In the genomic region with DNA sequence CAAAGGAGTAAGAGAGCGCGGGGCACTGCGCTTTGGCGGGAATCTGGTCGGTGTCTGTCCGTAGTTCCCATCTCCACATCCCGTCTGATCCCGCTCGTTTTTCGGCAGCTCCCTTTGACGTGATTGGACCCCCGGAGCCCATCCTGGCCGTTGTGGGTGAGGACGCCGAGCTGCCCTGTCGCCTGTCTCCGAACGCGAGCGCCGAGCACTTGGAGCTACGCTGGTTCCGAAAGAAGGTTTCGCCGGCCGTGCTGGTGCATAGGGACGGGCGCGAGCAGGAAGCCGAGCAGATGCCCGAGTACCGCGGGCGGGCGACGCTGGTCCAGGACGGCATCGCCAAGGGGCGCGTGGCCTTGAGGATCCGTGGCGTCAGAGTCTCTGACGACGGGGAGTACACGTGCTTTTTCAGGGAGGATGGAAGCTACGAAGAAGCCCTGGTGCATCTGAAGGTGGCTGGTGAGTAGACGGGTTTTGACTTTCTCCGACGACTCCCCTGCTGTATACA, we compare ENCODE assay signal across 1 cellular context.
TF ChIP-seq lines count a peak whose summit lies in the region.

No MANE protein-coding gene starts in this region.

TF ChIP-seq in HepG2, 621 proteins besides CTCF, POLR2A, EP300 and RAD21 (continues in another document):
- TF ChIP-seq FOSL1 (CRISPR knock-in tag; IDR thresholded peaks at IDR 0.05; ENCODE audit: borderline replicate concordance) (no peak), GLI4 (CRISPR knock-in tag; IDR thresholded peaks at IDR 0.05; ENCODE audit: borderline replicate concordance) (no peak), ZNF143 (CRISPR knock-in tag; IDR thresholded peaks at IDR 0.05) (0 out of 2 replicates have a peak, but pooled peaks have one; percentile 24), PHF21A (CRISPR knock-in tag; IDR thresholded peaks at IDR 0.05) (no peak), CENPX (CRISPR knock-in tag; IDR thresholded peaks at IDR 0.05) (no peak), REL (CRISPR knock-in tag; conservative IDR thresholded peaks at IDR 0.05) (no peak), JUN (CRISPR knock-in tag; IDR thresholded peaks at IDR 0.05) (no peak), ZNF7 (CRISPR knock-in tag; IDR thresholded peaks at IDR 0.05) (no peak), TEAD3 (CRISPR knock-in tag; optimal IDR thresholded peaks at IDR 0.05; ENCODE audit: borderline replicate concordance) (no peak)
- TF ChIP-seq, protein P1, sequence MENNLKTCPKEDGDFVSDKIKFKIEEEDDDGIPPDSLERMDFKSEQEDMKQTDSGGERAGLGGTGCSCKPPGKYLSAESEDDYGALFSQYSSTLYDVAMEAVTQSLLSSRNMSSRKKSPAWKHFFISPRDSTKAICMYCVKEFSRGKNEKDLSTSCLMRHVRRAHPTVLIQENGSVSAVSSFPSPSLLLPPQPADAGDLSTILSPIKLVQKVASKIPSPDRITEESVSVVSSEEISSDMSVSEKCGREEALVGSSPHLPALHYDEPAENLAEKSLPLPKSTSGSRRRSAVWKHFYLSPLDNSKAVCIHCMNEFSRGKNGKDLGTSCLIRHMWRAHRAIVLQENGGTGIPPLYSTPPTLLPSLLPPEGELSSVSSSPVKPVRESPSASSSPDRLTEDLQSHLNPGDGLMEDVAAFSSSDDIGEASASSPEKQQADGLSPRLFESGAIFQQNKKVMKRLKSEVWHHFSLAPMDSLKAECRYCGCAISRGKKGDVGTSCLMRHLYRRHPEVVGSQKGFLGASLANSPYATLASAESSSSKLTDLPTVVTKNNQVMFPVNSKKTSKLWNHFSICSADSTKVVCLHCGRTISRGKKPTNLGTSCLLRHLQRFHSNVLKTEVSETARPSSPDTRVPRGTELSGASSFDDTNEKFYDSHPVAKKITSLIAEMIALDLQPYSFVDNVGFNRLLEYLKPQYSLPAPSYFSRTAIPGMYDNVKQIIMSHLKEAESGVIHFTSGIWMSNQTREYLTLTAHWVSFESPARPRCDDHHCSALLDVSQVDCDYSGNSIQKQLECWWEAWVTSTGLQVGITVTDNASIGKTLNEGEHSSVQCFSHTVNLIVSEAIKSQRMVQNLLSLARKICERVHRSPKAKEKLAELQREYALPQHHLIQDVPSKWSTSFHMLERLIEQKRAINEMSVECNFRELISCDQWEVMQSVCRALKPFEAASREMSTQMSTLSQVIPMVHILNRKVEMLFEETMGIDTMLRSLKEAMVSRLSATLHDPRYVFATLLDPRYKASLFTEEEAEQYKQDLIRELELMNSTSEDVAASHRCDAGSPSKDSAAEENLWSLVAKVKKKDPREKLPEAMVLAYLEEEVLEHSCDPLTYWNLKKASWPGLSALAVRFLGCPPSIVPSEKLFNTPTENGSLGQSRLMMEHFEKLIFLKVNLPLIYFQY (CRISPR knock-in tag; IDR thresholded peaks at IDR 0.05; ENCODE audit: borderline replicate concordance) = no peak
- TF ChIP-seq, protein P2, sequence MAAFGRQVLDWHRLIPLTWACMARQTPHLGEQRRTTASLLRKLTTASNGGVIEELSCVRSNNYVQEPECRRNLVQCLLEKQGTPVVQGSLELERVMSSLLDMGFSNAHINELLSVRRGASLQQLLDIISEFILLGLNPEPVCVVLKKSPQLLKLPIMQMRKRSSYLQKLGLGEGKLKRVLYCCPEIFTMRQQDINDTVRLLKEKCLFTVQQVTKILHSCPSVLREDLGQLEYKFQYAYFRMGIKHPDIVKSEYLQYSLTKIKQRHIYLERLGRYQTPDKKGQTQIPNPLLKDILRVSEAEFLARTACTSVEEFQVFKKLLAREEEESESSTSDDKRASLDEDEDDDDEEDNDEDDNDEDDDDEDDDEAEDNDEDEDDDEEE (CRISPR knock-in tag; IDR thresholded peaks at IDR 0.05) = no peak
- TF ChIP-seq, protein P3, sequence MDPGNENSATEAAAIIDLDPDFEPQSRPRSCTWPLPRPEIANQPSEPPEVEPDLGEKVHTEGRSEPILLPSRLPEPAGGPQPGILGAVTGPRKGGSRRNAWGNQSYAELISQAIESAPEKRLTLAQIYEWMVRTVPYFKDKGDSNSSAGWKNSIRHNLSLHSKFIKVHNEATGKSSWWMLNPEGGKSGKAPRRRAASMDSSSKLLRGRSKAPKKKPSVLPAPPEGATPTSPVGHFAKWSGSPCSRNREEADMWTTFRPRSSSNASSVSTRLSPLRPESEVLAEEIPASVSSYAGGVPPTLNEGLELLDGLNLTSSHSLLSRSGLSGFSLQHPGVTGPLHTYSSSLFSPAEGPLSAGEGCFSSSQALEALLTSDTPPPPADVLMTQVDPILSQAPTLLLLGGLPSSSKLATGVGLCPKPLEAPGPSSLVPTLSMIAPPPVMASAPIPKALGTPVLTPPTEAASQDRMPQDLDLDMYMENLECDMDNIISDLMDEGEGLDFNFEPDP (CRISPR knock-in tag; conservative IDR thresholded peaks at IDR 0.05) = no peak
- TF ChIP-seq, protein P4, sequence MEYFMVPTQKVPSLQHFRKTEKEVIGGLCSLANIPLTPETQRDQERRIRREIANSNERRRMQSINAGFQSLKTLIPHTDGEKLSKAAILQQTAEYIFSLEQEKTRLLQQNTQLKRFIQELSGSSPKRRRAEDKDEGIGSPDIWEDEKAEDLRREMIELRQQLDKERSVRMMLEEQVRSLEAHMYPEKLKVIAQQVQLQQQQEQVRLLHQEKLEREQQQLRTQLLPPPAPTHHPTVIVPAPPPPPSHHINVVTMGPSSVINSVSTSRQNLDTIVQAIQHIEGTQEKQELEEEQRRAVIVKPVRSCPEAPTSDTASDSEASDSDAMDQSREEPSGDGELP (IDR thresholded peaks at IDR 0.05; ENCODE audit: borderline replicate concordance, low read depth) = no peak
- TF ChIP-seq, protein P5, sequence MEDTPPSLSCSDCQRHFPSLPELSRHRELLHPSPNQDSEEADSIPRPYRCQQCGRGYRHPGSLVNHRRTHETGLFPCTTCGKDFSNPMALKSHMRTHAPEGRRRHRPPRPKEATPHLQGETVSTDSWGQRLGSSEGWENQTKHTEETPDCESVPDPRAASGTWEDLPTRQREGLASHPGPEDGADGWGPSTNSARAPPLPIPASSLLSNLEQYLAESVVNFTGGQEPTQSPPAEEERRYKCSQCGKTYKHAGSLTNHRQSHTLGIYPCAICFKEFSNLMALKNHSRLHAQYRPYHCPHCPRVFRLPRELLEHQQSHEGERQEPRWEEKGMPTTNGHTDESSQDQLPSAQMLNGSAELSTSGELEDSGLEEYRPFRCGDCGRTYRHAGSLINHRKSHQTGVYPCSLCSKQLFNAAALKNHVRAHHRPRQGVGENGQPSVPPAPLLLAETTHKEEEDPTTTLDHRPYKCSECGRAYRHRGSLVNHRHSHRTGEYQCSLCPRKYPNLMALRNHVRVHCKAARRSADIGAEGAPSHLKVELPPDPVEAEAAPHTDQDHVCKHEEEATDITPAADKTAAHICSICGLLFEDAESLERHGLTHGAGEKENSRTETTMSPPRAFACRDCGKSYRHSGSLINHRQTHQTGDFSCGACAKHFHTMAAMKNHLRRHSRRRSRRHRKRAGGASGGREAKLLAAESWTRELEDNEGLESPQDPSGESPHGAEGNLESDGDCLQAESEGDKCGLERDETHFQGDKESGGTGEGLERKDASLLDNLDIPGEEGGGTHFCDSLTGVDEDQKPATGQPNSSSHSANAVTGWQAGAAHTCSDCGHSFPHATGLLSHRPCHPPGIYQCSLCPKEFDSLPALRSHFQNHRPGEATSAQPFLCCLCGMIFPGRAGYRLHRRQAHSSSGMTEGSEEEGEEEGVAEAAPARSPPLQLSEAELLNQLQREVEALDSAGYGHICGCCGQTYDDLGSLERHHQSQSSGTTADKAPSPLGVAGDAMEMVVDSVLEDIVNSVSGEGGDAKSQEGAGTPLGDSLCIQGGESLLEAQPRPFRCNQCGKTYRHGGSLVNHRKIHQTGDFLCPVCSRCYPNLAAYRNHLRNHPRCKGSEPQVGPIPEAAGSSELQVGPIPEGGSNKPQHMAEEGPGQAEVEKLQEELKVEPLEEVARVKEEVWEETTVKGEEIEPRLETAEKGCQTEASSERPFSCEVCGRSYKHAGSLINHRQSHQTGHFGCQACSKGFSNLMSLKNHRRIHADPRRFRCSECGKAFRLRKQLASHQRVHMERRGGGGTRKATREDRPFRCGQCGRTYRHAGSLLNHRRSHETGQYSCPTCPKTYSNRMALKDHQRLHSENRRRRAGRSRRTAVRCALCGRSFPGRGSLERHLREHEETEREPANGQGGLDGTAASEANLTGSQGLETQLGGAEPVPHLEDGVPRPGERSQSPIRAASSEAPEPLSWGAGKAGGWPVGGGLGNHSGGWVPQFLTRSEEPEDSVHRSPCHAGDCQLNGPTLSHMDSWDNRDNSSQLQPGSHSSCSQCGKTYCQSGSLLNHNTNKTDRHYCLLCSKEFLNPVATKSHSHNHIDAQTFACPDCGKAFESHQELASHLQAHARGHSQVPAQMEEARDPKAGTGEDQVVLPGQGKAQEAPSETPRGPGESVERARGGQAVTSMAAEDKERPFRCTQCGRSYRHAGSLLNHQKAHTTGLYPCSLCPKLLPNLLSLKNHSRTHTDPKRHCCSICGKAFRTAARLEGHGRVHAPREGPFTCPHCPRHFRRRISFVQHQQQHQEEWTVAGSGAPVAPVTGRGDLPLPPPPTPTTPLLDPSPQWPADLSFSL (CRISPR knock-in tag; IDR thresholded peaks at IDR 0.05) = no peak
- TF ChIP-seq, protein P6, sequence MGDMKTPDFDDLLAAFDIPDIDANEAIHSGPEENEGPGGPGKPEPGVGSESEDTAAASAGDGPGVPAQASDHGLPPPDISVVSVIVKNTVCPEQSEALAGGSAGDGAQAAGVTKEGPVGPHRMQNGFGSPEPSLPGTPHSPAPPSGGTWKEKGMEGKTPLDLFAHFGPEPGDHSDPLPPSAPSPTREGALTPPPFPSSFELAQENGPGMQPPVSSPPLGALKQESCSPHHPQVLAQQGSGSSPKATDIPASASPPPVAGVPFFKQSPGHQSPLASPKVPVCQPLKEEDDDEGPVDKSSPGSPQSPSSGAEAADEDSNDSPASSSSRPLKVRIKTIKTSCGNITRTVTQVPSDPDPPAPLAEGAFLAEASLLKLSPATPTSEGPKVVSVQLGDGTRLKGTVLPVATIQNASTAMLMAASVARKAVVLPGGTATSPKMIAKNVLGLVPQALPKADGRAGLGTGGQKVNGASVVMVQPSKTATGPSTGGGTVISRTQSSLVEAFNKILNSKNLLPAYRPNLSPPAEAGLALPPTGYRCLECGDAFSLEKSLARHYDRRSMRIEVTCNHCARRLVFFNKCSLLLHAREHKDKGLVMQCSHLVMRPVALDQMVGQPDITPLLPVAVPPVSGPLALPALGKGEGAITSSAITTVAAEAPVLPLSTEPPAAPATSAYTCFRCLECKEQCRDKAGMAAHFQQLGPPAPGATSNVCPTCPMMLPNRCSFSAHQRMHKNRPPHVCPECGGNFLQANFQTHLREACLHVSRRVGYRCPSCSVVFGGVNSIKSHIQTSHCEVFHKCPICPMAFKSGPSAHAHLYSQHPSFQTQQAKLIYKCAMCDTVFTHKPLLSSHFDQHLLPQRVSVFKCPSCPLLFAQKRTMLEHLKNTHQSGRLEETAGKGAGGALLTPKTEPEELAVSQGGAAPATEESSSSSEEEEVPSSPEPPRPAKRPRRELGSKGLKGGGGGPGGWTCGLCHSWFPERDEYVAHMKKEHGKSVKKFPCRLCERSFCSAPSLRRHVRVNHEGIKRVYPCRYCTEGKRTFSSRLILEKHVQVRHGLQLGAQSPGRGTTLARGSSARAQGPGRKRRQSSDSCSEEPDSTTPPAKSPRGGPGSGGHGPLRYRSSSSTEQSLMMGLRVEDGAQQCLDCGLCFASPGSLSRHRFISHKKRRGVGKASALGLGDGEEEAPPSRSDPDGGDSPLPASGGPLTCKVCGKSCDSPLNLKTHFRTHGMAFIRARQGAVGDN (CRISPR knock-in tag; IDR thresholded peaks at IDR 0.05) = peak; percentile 83
- TF ChIP-seq, protein P7, sequence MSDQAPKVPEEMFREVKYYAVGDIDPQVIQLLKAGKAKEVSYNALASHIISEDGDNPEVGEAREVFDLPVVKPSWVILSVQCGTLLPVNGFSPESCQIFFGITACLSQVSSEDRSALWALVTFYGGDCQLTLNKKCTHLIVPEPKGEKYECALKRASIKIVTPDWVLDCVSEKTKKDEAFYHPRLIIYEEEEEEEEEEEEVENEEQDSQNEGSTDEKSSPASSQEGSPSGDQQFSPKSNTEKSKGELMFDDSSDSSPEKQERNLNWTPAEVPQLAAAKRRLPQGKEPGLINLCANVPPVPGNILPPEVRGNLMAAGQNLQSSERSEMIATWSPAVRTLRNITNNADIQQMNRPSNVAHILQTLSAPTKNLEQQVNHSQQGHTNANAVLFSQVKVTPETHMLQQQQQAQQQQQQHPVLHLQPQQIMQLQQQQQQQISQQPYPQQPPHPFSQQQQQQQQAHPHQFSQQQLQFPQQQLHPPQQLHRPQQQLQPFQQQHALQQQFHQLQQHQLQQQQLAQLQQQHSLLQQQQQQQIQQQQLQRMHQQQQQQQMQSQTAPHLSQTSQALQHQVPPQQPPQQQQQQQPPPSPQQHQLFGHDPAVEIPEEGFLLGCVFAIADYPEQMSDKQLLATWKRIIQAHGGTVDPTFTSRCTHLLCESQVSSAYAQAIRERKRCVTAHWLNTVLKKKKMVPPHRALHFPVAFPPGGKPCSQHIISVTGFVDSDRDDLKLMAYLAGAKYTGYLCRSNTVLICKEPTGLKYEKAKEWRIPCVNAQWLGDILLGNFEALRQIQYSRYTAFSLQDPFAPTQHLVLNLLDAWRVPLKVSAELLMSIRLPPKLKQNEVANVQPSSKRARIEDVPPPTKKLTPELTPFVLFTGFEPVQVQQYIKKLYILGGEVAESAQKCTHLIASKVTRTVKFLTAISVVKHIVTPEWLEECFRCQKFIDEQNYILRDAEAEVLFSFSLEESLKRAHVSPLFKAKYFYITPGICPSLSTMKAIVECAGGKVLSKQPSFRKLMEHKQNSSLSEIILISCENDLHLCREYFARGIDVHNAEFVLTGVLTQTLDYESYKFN (CRISPR knock-in tag; conservative IDR thresholded peaks at IDR 0.05) = no peak
- TF ChIP-seq, protein P8, sequence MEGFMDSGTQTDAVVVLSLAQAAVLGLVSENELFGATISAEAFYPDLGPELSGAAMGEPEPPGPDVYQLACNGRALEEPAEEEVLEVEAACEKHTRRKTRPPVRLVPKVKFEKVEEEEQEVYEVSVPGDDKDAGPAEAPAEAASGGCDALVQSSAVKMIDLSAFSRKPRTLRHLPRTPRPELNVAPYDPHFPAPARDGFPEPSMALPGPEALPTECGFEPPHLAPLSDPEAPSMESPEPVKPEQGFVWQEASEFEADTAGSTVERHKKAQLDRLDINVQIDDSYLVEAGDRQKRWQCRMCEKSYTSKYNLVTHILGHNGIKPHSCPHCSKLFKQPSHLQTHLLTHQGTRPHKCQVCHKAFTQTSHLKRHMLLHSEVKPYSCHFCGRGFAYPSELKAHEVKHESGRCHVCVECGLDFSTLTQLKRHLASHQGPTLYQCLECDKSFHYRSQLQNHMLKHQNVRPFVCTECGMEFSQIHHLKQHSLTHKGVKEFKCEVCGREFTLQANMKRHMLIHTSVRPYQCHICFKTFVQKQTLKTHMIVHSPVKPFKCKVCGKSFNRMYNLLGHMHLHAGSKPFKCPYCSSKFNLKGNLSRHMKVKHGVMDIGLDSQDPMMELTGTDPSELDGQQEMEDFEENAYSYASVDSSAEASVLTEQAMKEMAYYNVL (CRISPR knock-in tag; IDR thresholded peaks at IDR 0.05; ENCODE audit: borderline replicate concordance) = no peak
